14 cellular contexts compared by ENCODE assay signal in the genomic region with DNA sequence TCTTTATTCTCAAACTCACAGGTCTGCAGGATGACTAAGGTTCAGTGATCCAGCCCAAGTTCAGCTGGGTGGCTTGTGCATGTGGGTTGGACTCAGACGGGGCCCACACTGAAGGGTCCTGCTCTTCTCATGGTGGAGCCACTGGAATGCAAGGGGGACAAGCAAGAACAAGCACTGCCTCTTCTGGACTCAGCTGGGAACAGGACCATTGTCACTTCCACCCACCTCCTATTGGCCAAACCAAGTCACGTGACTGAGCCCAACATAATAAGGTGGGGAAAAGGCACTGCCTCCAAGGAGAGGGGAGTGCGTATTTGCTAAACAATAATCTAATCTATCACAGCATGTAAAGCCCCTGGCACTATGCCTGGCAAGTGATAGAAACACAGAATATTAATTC.
"Had no signal": no experiment of that assay in that cellular context is flagged by ENCODE, and none has a peak within 500 bp of the region (broad histone marks: within the 10 kb centered on the region; RNA-seq: fewer than 3 reads in every experiment).

No MANE protein-coding gene starts in this region.

- H3K4me1 Mint-ChIP-seq: mesothelial cell of epicardium had no signal

- ATAC-seq: activated CD4-positive, CD25-positive, alpha-beta regulatory T cell treated with anti-CD3 and anti-CD28 coated beads, Interleukin-2, amount 50 U/mL, for 24 hours; gastrocnemius medialis had no signal

- H2AFZ ChIP-seq: parathyroid adenoma had no signal

- H3K9ac ChIP-seq: parathyroid adenoma had no signal

- H3K27me3 ChIP-seq: adrenal gland had no signal

- H3K4me3 Mint-ChIP-seq: mesothelial cell of epicardium had no signal

- H3K9me3 ChIP-seq: adrenal gland, gastrocnemius medialis, stomach, thoracic aorta had no signal

- DNase-seq: activated naive CD4-positive, alpha-beta T cell treated with anti-CD3 and anti-CD28 coated beads, Interleukin-2, amount 50 U/mL, for 16 hours; activated T-cell treated with anti-CD3 and anti-CD28 coated beads, Interleukin-2, amount 50 U/mL, for 1 hour; adrenal gland; central memory CD4-positive, alpha-beta T cell; effector CD4-positive, alpha-beta T cell; gastrocnemius medialis; kidney glomerular epithelial cell; stomach had no signal

- H3K27ac Mint-ChIP-seq: mesothelial cell of epicardium had no signal

- H3K36me3 ChIP-seq: adrenal gland, gastrocnemius medialis, stomach, thoracic aorta had no signal

- H3K79me2 ChIP-seq: parathyroid adenoma had no signal

- H3K27ac ChIP-seq: adrenal gland, coronary artery, gastrocnemius medialis, parathyroid adenoma, skin epidermis, stomach, thoracic aorta had no signal

- H3K4me3 ChIP-seq: adrenal gland, coronary artery, gastrocnemius medialis, skin epidermis, stomach, thoracic aorta had no signal

- H3K36me3 Mint-ChIP-seq: mesothelial cell of epicardium had no signal

- H3K9me3 Mint-ChIP-seq: mesothelial cell of epicardium had no signal

- H3K4me1 ChIP-seq: gastrocnemius medialis, parathyroid adenoma, stomach had no signal
